ENCODE assay signal across 1 cellular context in genomic region chr2:25878361-25879132, GRCh38.
TF ChIP-seq lines count a peak whose summit lies in the region.

TSS of gene ASXL2 (minus strand) at chr2:25878487. CDS start at chr2:25878222, 265 bp downstream.

TF ChIP-seq in HepG2, 621 proteins besides CTCF, POLR2A, EP300 and RAD21 (continued from another document and continues in another):
- TF ChIP-seq ATF6 (CRISPR knock-in tag; conservative IDR thresholded peaks at IDR 0.05) (0 out of 2 replicates have a peak, but pooled peaks have one; percentile 32), NPAS2 (CRISPR knock-in tag; IDR thresholded peaks at IDR 0.05; ENCODE audit: borderline replicate concordance) (no peak), TIGD3 (CRISPR knock-in tag; IDR thresholded peaks at IDR 0.05; ENCODE audit: borderline replicate concordance) (peak; percentile 84; the same call in 1 of the 2 replicates), ZGPAT (CRISPR knock-in tag; IDR thresholded peaks at IDR 0.05) (peak; percentile 88), JARID2 (CRISPR knock-in tag; IDR thresholded peaks at IDR 0.05; ENCODE audit: insufficient replicate concordance) (peak; percentile 37), ATF4 (CRISPR knock-in tag; IDR thresholded peaks at IDR 0.05) (no peak; a peak in 1 of 4 replicates), KDM1A (CRISPR knock-in tag; IDR thresholded peaks at IDR 0.05) (no peak; the same call in 1 of the 2 replicates), ZNF350 (CRISPR knock-in tag; IDR thresholded peaks at IDR 0.05; ENCODE audit: borderline replicate concordance, low read depth) (peak; percentile 71; the same call in 1 of the 2 replicates), DMAP1 (CRISPR knock-in tag; IDR thresholded peaks at IDR 0.05) (peak; percentile 80; the same call in 1 of the 2 replicates), ASH2L (IDR thresholded peaks at IDR 0.05; ENCODE audit: insufficient read length, low read depth, low read length) (peak; percentile 75), ZSCAN5A (CRISPR knock-in tag; IDR thresholded peaks at IDR 0.05; ENCODE audit: borderline replicate concordance) (peak; percentile 72; the same call in 1 of the 2 replicates), KLF15 (CRISPR knock-in tag; IDR thresholded peaks at IDR 0.05; ENCODE audit: borderline replicate concordance) (no peak), HHEX (CRISPR knock-in tag; IDR thresholded peaks at IDR 0.05) (no peak), FOXK1 (CRISPR knock-in tag; IDR thresholded peaks at IDR 0.05; ENCODE audit: borderline replicate concordance, low read depth) (peak; percentile 39; the same call in 1 of the 2 replicates), ZNF451 (CRISPR knock-in tag; IDR thresholded peaks at IDR 0.05) (0 out of 2 replicates have a peak, but pooled peaks have one; percentile 61), SCMH1 (CRISPR knock-in tag; IDR thresholded peaks at IDR 0.05; ENCODE audit: borderline replicate concordance) (no peak), GLMP (CRISPR knock-in tag; IDR thresholded peaks at IDR 0.05; ENCODE audit: borderline replicate concordance) (no peak), ZFP41 (CRISPR knock-in tag; IDR thresholded peaks at IDR 0.05; ENCODE audit: borderline replicate concordance) (peak; percentile 70; the same call in 1 of the 2 replicates), ZBTB44 (CRISPR knock-in tag; IDR thresholded peaks at IDR 0.05) (no peak), ZNF570 (CRISPR knock-in tag; IDR thresholded peaks at IDR 0.05; ENCODE audit: borderline replicate concordance) (no peak), TCF7 (IDR thresholded peaks at IDR 0.05; ENCODE audit: low read depth) (no peak), ZFP36 (IDR thresholded peaks at IDR 0.05; ENCODE audit: borderline replicate concordance, low read depth, low read length, partially characterized antibody) (peak; percentile 5), ZNF781 (CRISPR knock-in tag; IDR thresholded peaks at IDR 0.05; ENCODE audit: borderline replicate concordance, not compliant biosample characterization) (peak; percentile 70), ZSCAN12 (CRISPR knock-in tag; IDR thresholded peaks at IDR 0.05) (peak; percentile 83), USF2 (IDR thresholded peaks at IDR 0.05; ENCODE audit: low read depth, low read length) (peak; percentile 91), USF2 (CRISPR knock-in tag; IDR thresholded peaks at IDR 0.05; ENCODE audit: borderline replicate concordance) (peak; percentile 79; the same call in 1 of the 2 replicates), PRDM10 (CRISPR knock-in tag; IDR thresholded peaks at IDR 0.05; ENCODE audit: low read depth) (no peak), ARNT2 (CRISPR knock-in tag; IDR thresholded peaks at IDR 0.05; ENCODE audit: low read depth) (peak; percentile 80), GMEB1 (CRISPR knock-in tag; IDR thresholded peaks at IDR 0.05; ENCODE audit: borderline replicate concordance) (peak; percentile 94), SIX1 (CRISPR knock-in tag; IDR thresholded peaks at IDR 0.05; ENCODE audit: borderline replicate concordance) (no peak; the same call in 1 of the 2 replicates), PITX1 (CRISPR knock-in tag; IDR thresholded peaks at IDR 0.05) (peak; percentile 76; the same call in 1 of the 2 replicates), ZMYM2 (CRISPR knock-in tag; IDR thresholded peaks at IDR 0.05) (no peak), PPARG (CRISPR knock-in tag; conservative IDR thresholded peaks at IDR 0.05) (peak; percentile 40; the same call in 1 of the 2 replicates), ZNF326 (CRISPR knock-in tag; IDR thresholded peaks at IDR 0.05; ENCODE audit: borderline replicate concordance) (no peak), SAP130 (CRISPR knock-in tag; IDR thresholded peaks at IDR 0.05; ENCODE audit: low read depth) (peak; percentile 88), ARID3A (IDR thresholded peaks at IDR 0.05; ENCODE audit: low read depth, low read length) (0 out of 2 replicates have a peak, but pooled peaks have one; percentile 3), ZNF24 (IDR thresholded peaks at IDR 0.05) (0 out of 2 replicates have a peak, but pooled peaks have one; percentile 53), CHD4 (IDR thresholded peaks at IDR 0.05; ENCODE audit: borderline replicate concordance, low read length) (0 out of 2 replicates have a peak, but pooled peaks have one; percentile 59)
